20 cellular contexts compared by ENCODE assay signal in the genomic region with DNA sequence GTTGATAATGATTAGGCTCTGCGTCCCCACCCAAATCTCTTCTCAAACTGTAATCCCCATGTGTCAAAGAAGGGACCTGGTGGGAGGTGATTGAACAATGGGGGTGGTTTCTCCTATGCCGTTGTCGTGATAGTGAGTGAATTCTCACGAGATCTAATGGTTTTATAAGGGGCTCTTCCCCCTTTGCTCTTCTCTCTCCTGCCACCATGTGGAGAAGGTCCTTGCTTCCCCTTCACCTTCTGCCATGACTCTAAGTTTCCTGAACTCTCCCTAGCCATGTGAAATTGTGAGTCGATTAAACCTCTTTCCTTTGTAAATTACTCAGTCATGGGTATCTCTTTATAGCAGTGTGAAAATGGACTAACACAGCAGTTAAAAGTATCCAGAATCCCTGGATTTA.
"Had no signal": no experiment of that assay in that cellular context is flagged by ENCODE, and none has a peak within 500 bp of the region (broad histone marks: within the 10 kb centered on the region; RNA-seq: fewer than 3 reads in every experiment).

No MANE protein-coding gene starts in this region.

- H3K4me3 ChIP-seq: lower lobe of right lung, ovary, sigmoid colon, stomach, thoracic aorta had no signal

- H3K27me3 Mint-ChIP-seq: activated B cell treated with CpG ODN at 0.5 μM for 24 hours; activated CD4-positive, alpha-beta T cell treated with anti-CD3 and anti-CD28 coated beads, Interleukin-2, amount 10 ng/mL, durations not matched to agents 7 days and 5 days; activated naive CD8-positive, alpha-beta T cell treated with anti-CD3 and anti-CD28 coated beads for 36 hours; brain; central memory CD8-positive, alpha-beta T cell; T-helper 17 cell had no signal

- ATAC-seq: foreskin keratinocyte, left colon, lower lobe of right lung, T-helper 17 cell had no signal

- H3K4me1 ChIP-seq: foreskin keratinocyte, lower lobe of right lung, sigmoid colon, stomach had no signal

- DNase-seq: activated B cell treated with CpG ODN at 0.5 μM for 24 hours; activated CD4-positive, alpha-beta T cell treated with anti-CD3 and anti-CD28 coated beads, Interleukin-2, amount 10 ng/mL, durations not matched to agents 7 days and 5 days; activated gamma-delta T cell treated with Interleukin-2 at 50 U/mL for 16 hours; activated naive CD8-positive, alpha-beta T cell treated with anti-CD3 and anti-CD28 coated beads for 36 hours; amygdala; cortex of kidney; effector CD4-positive, alpha-beta T cell; foreskin keratinocyte; head of caudate nucleus; left colon; lower lobe of right lung; ovary; sigmoid colon; stimulated activated CD4-positive, alpha-beta T cell treated with anti-CD3 and anti-CD28 coated beads, Interleukin-1b, Interleukin-23, amount 100 ng/mL, for 48 hours; stomach; T-helper 17 cell had no signal

- H3K27ac Mint-ChIP-seq: activated B cell treated with CpG ODN at 0.5 μM for 24 hours; activated CD4-positive, alpha-beta T cell treated with anti-CD3 and anti-CD28 coated beads, Interleukin-2, amount 10 ng/mL, durations not matched to agents 7 days and 5 days; activated naive CD8-positive, alpha-beta T cell treated with anti-CD3 and anti-CD28 coated beads for 36 hours; mesothelial cell of epicardium; T-helper 17 cell had no signal

- H3K4me3 Mint-ChIP-seq: activated B cell treated with CpG ODN at 0.5 μM for 24 hours; activated CD4-positive, alpha-beta T cell treated with anti-CD3 and anti-CD28 coated beads, Interleukin-2, amount 10 ng/mL, durations not matched to agents 7 days and 5 days; activated naive CD8-positive, alpha-beta T cell treated with anti-CD3 and anti-CD28 coated beads for 36 hours; brain; central memory CD8-positive, alpha-beta T cell; mesothelial cell of epicardium; T-helper 17 cell had no signal

- H3K4me1 Mint-ChIP-seq: activated B cell treated with CpG ODN at 0.5 μM for 24 hours; activated CD4-positive, alpha-beta T cell treated with anti-CD3 and anti-CD28 coated beads, Interleukin-2, amount 10 ng/mL, durations not matched to agents 7 days and 5 days; activated naive CD8-positive, alpha-beta T cell treated with anti-CD3 and anti-CD28 coated beads for 36 hours; central memory CD8-positive, alpha-beta T cell; T-helper 17 cell had no signal

- H3K27me3 ChIP-seq: foreskin keratinocyte, ovary, sigmoid colon, stomach had no signal

- H3K36me3 Mint-ChIP-seq: activated naive CD8-positive, alpha-beta T cell treated with anti-CD3 and anti-CD28 coated beads for 36 hours had no signal

- H3K9me3 Mint-ChIP-seq: activated B cell treated with CpG ODN at 0.5 μM for 24 hours; activated CD4-positive, alpha-beta T cell treated with anti-CD3 and anti-CD28 coated beads, Interleukin-2, amount 10 ng/mL, durations not matched to agents 7 days and 5 days; activated naive CD8-positive, alpha-beta T cell treated with anti-CD3 and anti-CD28 coated beads for 36 hours; brain had no signal

- H3K9me3 ChIP-seq: lower lobe of right lung, ovary, sigmoid colon, stomach, thoracic aorta had no signal

- H3K27ac ChIP-seq: foreskin keratinocyte, lower lobe of right lung, ovary, sigmoid colon, stomach, thoracic aorta had no signal
